11 cellular contexts compared by ENCODE assay signal in the genomic region with DNA sequence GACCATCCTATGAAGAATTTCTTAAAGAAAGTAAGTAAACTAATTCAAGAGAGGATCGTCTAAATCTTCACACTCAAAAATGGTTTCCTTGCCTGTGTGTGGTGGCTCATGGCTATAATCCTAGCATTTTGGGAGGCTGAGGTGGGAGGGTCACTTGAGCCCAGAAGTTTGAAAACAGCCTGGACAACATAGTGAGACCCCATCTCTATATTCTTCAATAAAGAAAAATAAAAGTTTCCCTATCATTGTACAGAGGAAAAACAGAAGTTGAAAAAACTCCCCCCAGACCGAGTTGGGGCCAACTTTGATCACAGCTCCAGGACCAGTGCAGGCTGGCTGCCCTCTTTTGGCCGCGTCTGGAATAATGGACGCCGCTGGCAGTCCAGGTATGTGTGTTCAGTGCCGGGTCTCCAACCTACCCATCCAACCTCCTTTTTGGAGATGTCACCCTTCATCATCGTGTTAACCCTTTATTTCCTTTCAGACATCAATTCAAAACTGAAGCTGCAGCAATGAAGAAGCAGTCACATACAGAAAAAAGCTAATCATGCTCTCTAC. TPM values are rescaled to one million over a fixed set of nuclear protein-coding genes. Genes with fewer than 3 reads are reported as not detected.
A peak's percentile ranks its signal among the peaks of the same experiment; 100 is the strongest.
DNase-seq lines count a peak whose midpoint lies in the region; ATAC-seq and TF ChIP-seq lines count a peak whose summit lies in the region.
"Had no signal": no experiment of that assay in that cellular context is flagged by ENCODE, and none has a peak within 500 bp of the region (broad histone marks: within the 10 kb centered on the region; RNA-seq: fewer than 3 reads in every experiment).

No MANE protein-coding gene starts in this region.

- TF ChIP-seq CTCF in endothelial cell (IDR thresholded peaks at IDR 0.05; ENCODE audit: unreplicated experiment): no peak

- no peaks in the 10 kb centered on the region for H3K9me3 ChIP-seq in T-helper 17 cell (ENCODE audit: control insufficient read depth, low read length, poor library complexity, severe bottlenecking)

- no peaks in the 10 kb centered on the region for H3K27me3 Mint-ChIP-seq in activated naive CD4-positive, alpha-beta T cell treated with anti-CD3 and anti-CD28 coated beads, Interleukin-2, amount 50 U/mL, for 24 hours
- no peaks in the 10 kb centered on the region for H3K27me3 Mint-ChIP-seq in T-helper 17 cell
- peaks cover 4% of the 10 kb centered on the region for H3K27me3 Mint-ChIP-seq in endothelial cell (ENCODE audit: unreplicated experiment)
- H3K27me3 Mint-ChIP-seq in stimulated activated naive CD8-positive, alpha-beta T cell treated with anti-CD3 and anti-CD28 coated beads, Interleukin-15, amount 100 ng/mL, for 72 hours: no peaks in the 10 kb centered on the region

- H3K36me3 Mint-ChIP-seq in activated naive CD4-positive, alpha-beta T cell treated with anti-CD3 and anti-CD28 coated beads, Interleukin-2, amount 50 U/mL, for 24 hours: peaks cover 34% of the 10 kb centered on the region
- peaks cover 4% of the 10 kb centered on the region for H3K36me3 Mint-ChIP-seq in T-helper 17 cell (ENCODE audit: low read depth)
- H3K36me3 Mint-ChIP-seq in endothelial cell (ENCODE audit: low read depth, unreplicated experiment): peaks cover 40% of the 10 kb centered on the region

- H3K4me1 Mint-ChIP-seq in activated naive CD4-positive, alpha-beta T cell treated with anti-CD3 and anti-CD28 coated beads, Interleukin-2, amount 50 U/mL, for 24 hours: peaks cover 32% of the 10 kb centered on the region
- H3K4me1 Mint-ChIP-seq in T-helper 17 cell: peaks cover 26% of the 10 kb centered on the region
- peaks cover 14% of the 10 kb centered on the region for H3K4me1 Mint-ChIP-seq in endothelial cell (ENCODE audit: unreplicated experiment)
- H3K4me1 Mint-ChIP-seq in stimulated activated naive CD8-positive, alpha-beta T cell treated with anti-CD3 and anti-CD28 coated beads, Interleukin-15, amount 100 ng/mL, for 72 hours: peaks cover 35% of the 10 kb centered on the region

- ATAC-seq in T-helper 17 cell (no peak), GM18867 (IDR thresholded peaks at IDR 0.05; ENCODE audit: unreplicated experiment) (no peak)
- ATAC-seq in stimulated activated naive CD8-positive, alpha-beta T cell treated with anti-CD3 and anti-CD28 coated beads, Interleukin-15, amount 100 ng/mL, for 72 hours: no peak

- DNase-seq in activated naive CD4-positive, alpha-beta T cell (lab: John Stamatoyannopoulos, UW): no peak
- DNase-seq in T-helper 17 cell (no peak), endothelial cell (ENCODE audit: low spot score) (no peak), HPDE6-E6E7 (ENCODE audit: extremely low spot score) (no peak)
- DNase-seq in stimulated activated naive CD8-positive, alpha-beta T cell treated with anti-CD3 and anti-CD28 coated beads, Interleukin-15, amount 100 ng/mL, for 72 hours: no peak
- DNase-seq in stimulated activated naive CD4-positive, alpha-beta T cell treated with Interleukin-2 at 50 U/mL for 16 hours (lab: John Stamatoyannopoulos, UW): no peak
- DNase-seq: midbrain, NCI-H2171 treated with DMSO at 0.1 percent for 48 hours, T1000 had no signal

- peak overlapping the region; percentile 100 for H3K4me3 Mint-ChIP-seq in activated naive CD4-positive, alpha-beta T cell treated with anti-CD3 and anti-CD28 coated beads, Interleukin-2, amount 50 U/mL, for 24 hours
- H3K4me3 Mint-ChIP-seq in T-helper 17 cell: peak overlapping the region; percentile 68
- H3K4me3 Mint-ChIP-seq in endothelial cell (ENCODE audit: unreplicated experiment): peak overlapping the region; percentile 39
- H3K4me3 Mint-ChIP-seq in stimulated activated naive CD8-positive, alpha-beta T cell treated with anti-CD3 and anti-CD28 coated beads, Interleukin-15, amount 100 ng/mL, for 72 hours: peak overlapping the region; percentile 95 to 99

- peak overlapping the region; percentile 100 for H3K27ac Mint-ChIP-seq in activated naive CD4-positive, alpha-beta T cell treated with anti-CD3 and anti-CD28 coated beads, Interleukin-2, amount 50 U/mL, for 24 hours
- peak overlapping the region; percentile 99 for H3K27ac Mint-ChIP-seq in T-helper 17 cell
- no peak overlapping the region for H3K27ac Mint-ChIP-seq in endothelial cell (ENCODE audit: unreplicated experiment)
- H3K27ac Mint-ChIP-seq in stimulated activated naive CD8-positive, alpha-beta T cell treated with anti-CD3 and anti-CD28 coated beads, Interleukin-15, amount 100 ng/mL, for 72 hours: peak overlapping the region in 1 of 2 donors; percentile 81

- H3K9me3 Mint-ChIP-seq in activated naive CD4-positive, alpha-beta T cell treated with anti-CD3 and anti-CD28 coated beads, Interleukin-2, amount 50 U/mL, for 24 hours: no peaks in the 10 kb centered on the region
- H3K9me3 Mint-ChIP-seq in endothelial cell (ENCODE audit: unreplicated experiment): no peaks in the 10 kb centered on the region
- H3K9me3 Mint-ChIP-seq in stimulated activated naive CD8-positive, alpha-beta T cell treated with anti-CD3 and anti-CD28 coated beads, Interleukin-15, amount 100 ng/mL, for 72 hours: no peaks in the 10 kb centered on the region

RNA-seq across cellular contexts. Expression of a gene that starts 3.0 kb away (rescaled TPM):
- total RNA-seq in T-helper 17 cell (1,000 to 10,000 TPM; 2,323 to 2,414 TPM), endothelial cell (ENCODE audit: unreplicated experiment) (1,293 TPM)

RNA-seq across cellular contexts. Expression of a gene that starts 3.4 kb away (rescaled TPM):
- total RNA-seq in T-helper 17 cell (10 to 100 TPM; 62.4 to 69.5 TPM), endothelial cell (ENCODE audit: unreplicated experiment) (60.4 TPM)

RNA-seq across cellular contexts. Expression of a gene that starts 15.5 kb away (rescaled TPM):
- total RNA-seq in T-helper 17 cell: 10 to 100 TPM in 1 of 2 donors, 1 to 10 TPM in 1; 9.0 to 11.0 TPM
- 21.9 TPM for total RNA-seq in endothelial cell (ENCODE audit: unreplicated experiment)

RNA-seq across cellular contexts. Expression of a gene that starts 17.2 kb away (rescaled TPM):
- total RNA-seq in T-helper 17 cell (100 to 1,000 TPM; 116 TPM), endothelial cell (ENCODE audit: unreplicated experiment) (34.7 TPM)

RNA-seq across cellular contexts. Expression of a gene that starts 41.9 kb away (rescaled TPM):
- total RNA-seq in T-helper 17 cell: 100 to 1,000 TPM; 132 to 162 TPM
- total RNA-seq in endothelial cell (ENCODE audit: unreplicated experiment): 243 TPM

Comparison
In these comparisons a context has a peak if more than half of its experiments do, and no peak if none do; other contexts are left out.
1. H3K4me3 Mint-ChIP-seq: peak in every context shown above with its lines; median percentile 100 in activated naive CD4-positive, alpha-beta T cell treated with anti-CD3 and anti-CD28 coated beads, Interleukin-2, amount 50 U/mL, for 24 hours; 97 in stimulated activated naive CD8-positive, alpha-beta T cell treated with anti-CD3 and anti-CD28 coated beads, Interleukin-15, amount 100 ng/mL, for 72 hours; 68 in T-helper 17 cell; 39 in endothelial cell.